In the genomic region with DNA sequence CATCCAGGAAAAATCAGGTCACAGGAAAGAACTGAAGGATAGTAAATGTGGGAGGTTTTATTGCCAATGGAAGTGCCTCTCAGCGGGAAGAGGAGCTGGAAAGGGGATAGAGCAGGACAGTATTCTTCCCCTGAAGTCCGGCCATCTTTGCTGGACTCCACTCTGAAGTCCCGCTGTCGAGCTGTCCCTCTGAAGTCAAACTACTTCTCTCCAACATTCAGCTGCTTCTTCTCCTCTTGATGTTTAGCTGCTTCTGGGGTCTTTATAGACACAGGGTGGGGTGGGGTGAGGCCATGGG, we compare ENCODE assay signal across 1 cellular context.
TF ChIP-seq lines count a peak whose summit lies in the region.

No MANE protein-coding gene starts in this region.

TF ChIP-seq in H1, 55 proteins besides CTCF, POLR2A, EP300 and RAD21:
- TF ChIP-seq, protein P1, sequence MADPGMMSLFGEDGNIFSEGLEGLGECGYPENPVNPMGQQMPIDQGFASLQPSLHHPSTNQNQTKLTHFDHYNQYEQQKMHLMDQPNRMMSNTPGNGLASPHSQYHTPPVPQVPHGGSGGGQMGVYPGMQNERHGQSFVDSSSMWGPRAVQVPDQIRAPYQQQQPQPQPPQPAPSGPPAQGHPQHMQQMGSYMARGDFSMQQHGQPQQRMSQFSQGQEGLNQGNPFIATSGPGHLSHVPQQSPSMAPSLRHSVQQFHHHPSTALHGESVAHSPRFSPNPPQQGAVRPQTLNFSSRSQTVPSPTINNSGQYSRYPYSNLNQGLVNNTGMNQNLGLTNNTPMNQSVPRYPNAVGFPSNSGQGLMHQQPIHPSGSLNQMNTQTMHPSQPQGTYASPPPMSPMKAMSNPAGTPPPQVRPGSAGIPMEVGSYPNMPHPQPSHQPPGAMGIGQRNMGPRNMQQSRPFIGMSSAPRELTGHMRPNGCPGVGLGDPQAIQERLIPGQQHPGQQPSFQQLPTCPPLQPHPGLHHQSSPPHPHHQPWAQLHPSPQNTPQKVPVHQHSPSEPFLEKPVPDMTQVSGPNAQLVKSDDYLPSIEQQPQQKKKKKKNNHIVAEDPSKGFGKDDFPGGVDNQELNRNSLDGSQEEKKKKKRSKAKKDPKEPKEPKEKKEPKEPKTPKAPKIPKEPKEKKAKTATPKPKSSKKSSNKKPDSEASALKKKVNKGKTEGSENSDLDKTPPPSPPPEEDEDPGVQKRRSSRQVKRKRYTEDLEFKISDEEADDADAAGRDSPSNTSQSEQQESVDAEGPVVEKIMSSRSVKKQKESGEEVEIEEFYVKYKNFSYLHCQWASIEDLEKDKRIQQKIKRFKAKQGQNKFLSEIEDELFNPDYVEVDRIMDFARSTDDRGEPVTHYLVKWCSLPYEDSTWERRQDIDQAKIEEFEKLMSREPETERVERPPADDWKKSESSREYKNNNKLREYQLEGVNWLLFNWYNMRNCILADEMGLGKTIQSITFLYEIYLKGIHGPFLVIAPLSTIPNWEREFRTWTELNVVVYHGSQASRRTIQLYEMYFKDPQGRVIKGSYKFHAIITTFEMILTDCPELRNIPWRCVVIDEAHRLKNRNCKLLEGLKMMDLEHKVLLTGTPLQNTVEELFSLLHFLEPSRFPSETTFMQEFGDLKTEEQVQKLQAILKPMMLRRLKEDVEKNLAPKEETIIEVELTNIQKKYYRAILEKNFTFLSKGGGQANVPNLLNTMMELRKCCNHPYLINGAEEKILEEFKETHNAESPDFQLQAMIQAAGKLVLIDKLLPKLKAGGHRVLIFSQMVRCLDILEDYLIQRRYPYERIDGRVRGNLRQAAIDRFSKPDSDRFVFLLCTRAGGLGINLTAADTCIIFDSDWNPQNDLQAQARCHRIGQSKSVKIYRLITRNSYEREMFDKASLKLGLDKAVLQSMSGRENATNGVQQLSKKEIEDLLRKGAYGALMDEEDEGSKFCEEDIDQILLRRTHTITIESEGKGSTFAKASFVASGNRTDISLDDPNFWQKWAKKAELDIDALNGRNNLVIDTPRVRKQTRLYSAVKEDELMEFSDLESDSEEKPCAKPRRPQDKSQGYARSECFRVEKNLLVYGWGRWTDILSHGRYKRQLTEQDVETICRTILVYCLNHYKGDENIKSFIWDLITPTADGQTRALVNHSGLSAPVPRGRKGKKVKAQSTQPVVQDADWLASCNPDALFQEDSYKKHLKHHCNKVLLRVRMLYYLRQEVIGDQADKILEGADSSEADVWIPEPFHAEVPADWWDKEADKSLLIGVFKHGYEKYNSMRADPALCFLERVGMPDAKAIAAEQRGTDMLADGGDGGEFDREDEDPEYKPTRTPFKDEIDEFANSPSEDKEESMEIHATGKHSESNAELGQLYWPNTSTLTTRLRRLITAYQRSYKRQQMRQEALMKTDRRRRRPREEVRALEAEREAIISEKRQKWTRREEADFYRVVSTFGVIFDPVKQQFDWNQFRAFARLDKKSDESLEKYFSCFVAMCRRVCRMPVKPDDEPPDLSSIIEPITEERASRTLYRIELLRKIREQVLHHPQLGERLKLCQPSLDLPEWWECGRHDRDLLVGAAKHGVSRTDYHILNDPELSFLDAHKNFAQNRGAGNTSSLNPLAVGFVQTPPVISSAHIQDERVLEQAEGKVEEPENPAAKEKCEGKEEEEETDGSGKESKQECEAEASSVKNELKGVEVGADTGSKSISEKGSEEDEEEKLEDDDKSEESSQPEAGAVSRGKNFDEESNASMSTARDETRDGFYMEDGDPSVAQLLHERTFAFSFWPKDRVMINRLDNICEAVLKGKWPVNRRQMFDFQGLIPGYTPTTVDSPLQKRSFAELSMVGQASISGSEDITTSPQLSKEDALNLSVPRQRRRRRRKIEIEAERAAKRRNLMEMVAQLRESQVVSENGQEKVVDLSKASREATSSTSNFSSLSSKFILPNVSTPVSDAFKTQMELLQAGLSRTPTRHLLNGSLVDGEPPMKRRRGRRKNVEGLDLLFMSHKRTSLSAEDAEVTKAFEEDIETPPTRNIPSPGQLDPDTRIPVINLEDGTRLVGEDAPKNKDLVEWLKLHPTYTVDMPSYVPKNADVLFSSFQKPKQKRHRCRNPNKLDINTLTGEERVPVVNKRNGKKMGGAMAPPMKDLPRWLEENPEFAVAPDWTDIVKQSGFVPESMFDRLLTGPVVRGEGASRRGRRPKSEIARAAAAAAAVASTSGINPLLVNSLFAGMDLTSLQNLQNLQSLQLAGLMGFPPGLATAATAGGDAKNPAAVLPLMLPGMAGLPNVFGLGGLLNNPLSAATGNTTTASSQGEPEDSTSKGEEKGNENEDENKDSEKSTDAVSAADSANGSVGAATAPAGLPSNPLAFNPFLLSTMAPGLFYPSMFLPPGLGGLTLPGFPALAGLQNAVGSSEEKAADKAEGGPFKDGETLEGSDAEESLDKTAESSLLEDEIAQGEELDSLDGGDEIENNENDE (IDR thresholded peaks at IDR 0.05; ENCODE audit: insufficient replicate concordance, low read length), result no peak
- TF ChIP-seq EGR1 (IDR thresholded peaks at IDR 0.05; ENCODE audit: borderline replicate concordance, low read depth, low read length) (no peak), JUND (IDR thresholded peaks at IDR 0.05; ENCODE audit: low read length) (no peak), PHF8 (conservative IDR thresholded peaks at IDR 0.05; ENCODE audit: low read depth, low read length) (no peak), MAFK (IDR thresholded peaks at IDR 0.05; ENCODE audit: low read depth, low read length) (no peak), SUZ12 (IDR thresholded peaks at IDR 0.05; ENCODE audit: low read length) (no peak), HDAC2 (IDR thresholded peaks at IDR 0.05; ENCODE audit: borderline replicate concordance in 1 of 2, low read depth in 2 of 2, low read length in 2 of 2) (no peak)
- TF ChIP-seq, protein P2, sequence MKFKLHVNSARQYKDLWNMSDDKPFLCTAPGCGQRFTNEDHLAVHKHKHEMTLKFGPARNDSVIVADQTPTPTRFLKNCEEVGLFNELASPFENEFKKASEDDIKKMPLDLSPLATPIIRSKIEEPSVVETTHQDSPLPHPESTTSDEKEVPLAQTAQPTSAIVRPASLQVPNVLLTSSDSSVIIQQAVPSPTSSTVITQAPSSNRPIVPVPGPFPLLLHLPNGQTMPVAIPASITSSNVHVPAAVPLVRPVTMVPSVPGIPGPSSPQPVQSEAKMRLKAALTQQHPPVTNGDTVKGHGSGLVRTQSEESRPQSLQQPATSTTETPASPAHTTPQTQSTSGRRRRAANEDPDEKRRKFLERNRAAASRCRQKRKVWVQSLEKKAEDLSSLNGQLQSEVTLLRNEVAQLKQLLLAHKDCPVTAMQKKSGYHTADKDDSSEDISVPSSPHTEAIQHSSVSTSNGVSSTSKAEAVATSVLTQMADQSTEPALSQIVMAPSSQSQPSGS (IDR thresholded peaks at IDR 0.05; ENCODE audit: low read length), result no peak
- TF ChIP-seq, protein P3, sequence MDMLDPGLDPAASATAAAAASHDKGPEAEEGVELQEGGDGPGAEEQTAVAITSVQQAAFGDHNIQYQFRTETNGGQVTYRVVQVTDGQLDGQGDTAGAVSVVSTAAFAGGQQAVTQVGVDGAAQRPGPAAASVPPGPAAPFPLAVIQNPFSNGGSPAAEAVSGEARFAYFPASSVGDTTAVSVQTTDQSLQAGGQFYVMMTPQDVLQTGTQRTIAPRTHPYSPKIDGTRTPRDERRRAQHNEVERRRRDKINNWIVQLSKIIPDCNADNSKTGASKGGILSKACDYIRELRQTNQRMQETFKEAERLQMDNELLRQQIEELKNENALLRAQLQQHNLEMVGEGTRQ (IDR thresholded peaks at IDR 0.05; ENCODE audit: low read length), result no peak
TF ChIP-seq in H1: peak in this region for 0.
